Comparison of ENCODE assay signal across 14 cellular contexts in the genomic region with DNA sequence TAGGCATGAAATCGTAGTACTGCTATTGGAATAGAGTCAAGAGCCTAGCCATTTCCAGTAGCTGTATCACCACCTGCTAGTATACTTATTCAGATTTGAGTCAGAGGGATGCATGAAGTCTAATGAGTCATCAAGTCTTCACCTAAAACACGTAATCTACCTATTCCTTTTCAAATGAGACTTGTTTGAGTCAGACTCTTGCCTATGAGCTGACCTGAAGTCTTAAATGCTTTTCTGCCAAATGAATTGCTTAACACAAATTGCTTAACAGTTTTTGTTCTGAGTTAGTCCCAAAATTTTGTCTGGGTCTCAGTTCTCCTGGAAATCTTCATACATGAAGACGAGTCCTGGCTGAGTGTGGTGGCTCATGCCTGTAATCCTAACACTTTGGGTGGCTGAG.
DNase-seq lines count a peak whose midpoint lies in the region; ATAC-seq and TF ChIP-seq lines count a peak whose summit lies in the region.
"Had no signal": no experiment of that assay in that cellular context is flagged by ENCODE, and none has a peak within 500 bp of the region (broad histone marks: within the 10 kb centered on the region; RNA-seq: fewer than 3 reads in every experiment).

No MANE protein-coding gene starts in this region.

- H3K4me3 ChIP-seq in OCI-LY3 (ENCODE audit: low read length) (no peak overlapping the region), psoas muscle (no peak overlapping the region)
- H3K4me3 ChIP-seq: K562, mucosa of descending colon, suprapubic skin had no signal

- intact Hi-C loops in psoas muscle (cut with DNase I), result no loop called here
- intact Hi-C loops in CD4-positive, alpha-beta T cell (cut with DNase I, micrococcal nuclease), result no loop called here

- no peaks in the 10 kb centered on the region for H3K36me3 Mint-ChIP-seq in CD4-positive, alpha-beta T cell (ENCODE audit: low read depth)
- H3K36me3 Mint-ChIP-seq: activated naive CD8-positive, alpha-beta T cell treated with anti-CD3 and anti-CD28 coated beads, Interleukin-2, amount 10 ng/mL, durations not matched to agents 7 days and 5 days; T-cell had no signal

- H3K4me2 ChIP-seq in OCI-LY3 (ENCODE audit: low read length), result peak overlapping the region; percentile 47

- TF ChIP-seq CTCF in OCI-LY3 (IDR thresholded peaks at IDR 0.05; ENCODE audit: low read depth, low read length) (no peak), psoas muscle (IDR thresholded peaks at IDR 0.05) (no peak)
- no peak for TF ChIP-seq CTCF in CD4-positive, alpha-beta T cell (IDR thresholded peaks at IDR 0.05)

- H4K20me1 ChIP-seq in OCI-LY3 (ENCODE audit: insufficient read depth, low read length), result no peaks in the 10 kb centered on the region

- H3K27ac ChIP-seq in OCI-LY3 (ENCODE audit: low read length), result peak overlapping the region; percentile 39; the same call in 1 of the 2 replicates
- H3K27ac ChIP-seq in psoas muscle, result no peak overlapping the region
- H3K27ac ChIP-seq in CD4-positive, alpha-beta T cell (ENCODE audit: low read depth, low read length), result no peak overlapping the region
- H3K27ac ChIP-seq: suprapubic skin had no signal

- DNase-seq in H4 (ENCODE audit: low spot score) (peak; percentile 15), fibroblast of gingiva (ENCODE audit: low read depth) (peak; percentile 36), psoas muscle (no peak), OCI-M2 (lab: John Stamatoyannopoulos, UW; ENCODE audit: unreplicated experiment) (no peak)
- DNase-seq in CD4-positive, alpha-beta T cell, result no peak
- DNase-seq: activated CD4-positive, alpha-beta T cell treated with anti-CD3 and anti-CD28 coated beads, Interleukin-2, amount 50 U/mL, for 48 hours; activated naive CD8-positive, alpha-beta T cell treated with anti-CD3 and anti-CD28 coated beads, Interleukin-2, amount 10 ng/mL, durations not matched to agents 7 days and 5 days; mucosa of descending colon; NCI-H1930; T-cell had no signal

- no peak overlapping the region for H3K27ac Mint-ChIP-seq in CD4-positive, alpha-beta T cell
- H3K27ac Mint-ChIP-seq: activated naive CD8-positive, alpha-beta T cell treated with anti-CD3 and anti-CD28 coated beads, Interleukin-2, amount 10 ng/mL, durations not matched to agents 7 days and 5 days; T-cell had no signal

- ATAC-seq in psoas muscle, result peak; percentile 49 to 81 (median 69)
- ATAC-seq in GM21381 (IDR thresholded peaks at IDR 0.05; ENCODE audit: unreplicated experiment), result no peak
- no peak for ATAC-seq in CD4-positive, alpha-beta T cell (ENCODE audit: poor library complexity)
- ATAC-seq: K562, mucosa of descending colon, T-cell had no signal

- H3K9me3 ChIP-seq in OCI-LY3 (ENCODE audit: insufficient read depth, low read length) (no peaks in the 10 kb centered on the region), psoas muscle (no peaks in the 10 kb centered on the region)
- H3K9me3 ChIP-seq in CD4-positive, alpha-beta T cell (ENCODE audit: control insufficient read depth, low read length), result no peaks in the 10 kb centered on the region
- H3K9me3 ChIP-seq: mucosa of descending colon, suprapubic skin had no signal

- H3K27me3 ChIP-seq in OCI-LY3 (ENCODE audit: low read depth, low read length) (no peaks in the 10 kb centered on the region), psoas muscle (ENCODE audit: insufficient read depth in 3 of 3, low read length in 2 of 3) (no peaks in the 10 kb centered on the region)
- H3K27me3 ChIP-seq in CD4-positive, alpha-beta T cell (ENCODE audit: control insufficient read depth, insufficient read depth, low read length), result no peaks in the 10 kb centered on the region
- H3K27me3 ChIP-seq: suprapubic skin had no signal

- H3K79me2 ChIP-seq in OCI-LY3 (ENCODE audit: low read length), result no peaks in the 10 kb centered on the region

- WGBS in psoas muscle, 3 donors, result 25 to 49% (median 34%) methylated on average over 3 of the region's 3 CpGs

- H3K9ac ChIP-seq in OCI-LY3 (ENCODE audit: low read length), result no peak overlapping the region

- no peak overlapping the region for H3K4me3 Mint-ChIP-seq in CD4-positive, alpha-beta T cell
- H3K4me3 Mint-ChIP-seq: activated naive CD8-positive, alpha-beta T cell treated with anti-CD3 and anti-CD28 coated beads, Interleukin-2, amount 10 ng/mL, durations not matched to agents 7 days and 5 days; T-cell had no signal

- POLR2A ChIA-PET in CD4-positive, alpha-beta T cell (lab: Charles Lee), result no interaction called here

- H3K36me3 ChIP-seq in OCI-LY3 (replicated peaks; ENCODE audit: low read depth, low read length) (no peaks in the 10 kb centered on the region), psoas muscle (ENCODE audit: insufficient read depth in 1 of 2, low read depth in 1 of 2) (no peaks in the 10 kb centered on the region)
- H3K36me3 ChIP-seq: suprapubic skin had no signal

- H3K4me1 Mint-ChIP-seq in CD4-positive, alpha-beta T cell (ENCODE audit: low read depth), result no peaks in the 10 kb centered on the region
- H3K4me1 Mint-ChIP-seq: activated naive CD8-positive, alpha-beta T cell treated with anti-CD3 and anti-CD28 coated beads, Interleukin-2, amount 10 ng/mL, durations not matched to agents 7 days and 5 days; T-cell had no signal

- H3K4me1 ChIP-seq in OCI-LY3 (ENCODE audit: low read length) (peaks cover 24% of the 10 kb centered on the region), psoas muscle (no peaks in the 10 kb centered on the region)

- H3K27me3 Mint-ChIP-seq in CD4-positive, alpha-beta T cell, result no peaks in the 10 kb centered on the region
- H3K27me3 Mint-ChIP-seq: activated naive CD8-positive, alpha-beta T cell treated with anti-CD3 and anti-CD28 coated beads, Interleukin-2, amount 10 ng/mL, durations not matched to agents 7 days and 5 days; T-cell had no signal

- H3K9me3 Mint-ChIP-seq in CD4-positive, alpha-beta T cell, result no peaks in the 10 kb centered on the region
- H3K9me3 Mint-ChIP-seq: activated naive CD8-positive, alpha-beta T cell treated with anti-CD3 and anti-CD28 coated beads, Interleukin-2, amount 10 ng/mL, durations not matched to agents 7 days and 5 days had no signal

- H2AFZ ChIP-seq in OCI-LY3 (ENCODE audit: low read depth, low read length), result no peak overlapping the region

- CTCF ChIA-PET in CD4-positive, alpha-beta T cell (lab: Charles Lee), result no interaction called here

Comparison
In these comparisons a context has a peak if more than half of its experiments do, and no peak if none do; other contexts are left out.
1. DNase-seq: peak in H4 (single experiment) and fibroblast of gingiva (single experiment); none in psoas muscle (0 of 2), OCI-M2 (single experiment) and CD4-positive, alpha-beta T cell (0 of 10).
2. ATAC-seq: peak in psoas muscle (4 of 4); none in GM21381 (single experiment) and CD4-positive, alpha-beta T cell (single experiment).